Comparison of ENCODE assay signal across 15 cellular contexts in genomic region chr4:161991811-161992210, GRCh38.
DNase-seq lines count a peak whose midpoint lies in the region; ATAC-seq and TF ChIP-seq lines count a peak whose summit lies in the region.
"Had no signal": no experiment of that assay in that cellular context is flagged by ENCODE, and none has a peak within 500 bp of the region (broad histone marks: within the 10 kb centered on the region; RNA-seq: fewer than 3 reads in every experiment).

No MANE protein-coding gene starts in this region.

- CTCF ChIA-PET in PC-9 (lab: Charles Lee): no interaction called here

- H3K9me2 ChIP-seq in GM23338 (ENCODE audit: insufficient read depth) (no peaks in the 10 kb centered on the region), PC-9 (ENCODE audit: insufficient read depth) (no peaks in the 10 kb centered on the region)

- H3K27me3 ChIP-seq in GM23338 (ENCODE audit: insufficient read depth): no peaks in the 10 kb centered on the region
- H3K27me3 ChIP-seq in PC-9 (ENCODE audit: insufficient read depth, low read depth): no peaks in the 10 kb centered on the region
- H3K27me3 ChIP-seq: BLaER1 treated with 17β-estradiol and CSF1 and Interleukin-3, amounts not matched to agents 10 nM and 100 nM had no signal

- H3K4me3 Mint-ChIP-seq in GM23338: no peak overlapping the region
- no peak overlapping the region for H3K4me3 Mint-ChIP-seq in progenitor cell of endocrine pancreas (ENCODE audit: low read depth)
- no peak overlapping the region for H3K4me3 Mint-ChIP-seq in T-helper 17 cell
- H3K4me3 Mint-ChIP-seq: CD4-positive, CD25-positive, alpha-beta regulatory T cell; HFFc6 had no signal

- BruUV-seq in PC-9 (replicated peaks; lab: Mats Ljungman, UMichigan): no TSS peak

- peak overlapping the region; percentile 31; the same call in 1 of the 2 replicates for H3K4me2 ChIP-seq in GM23338
- H3K4me2 ChIP-seq in PC-9: no peak overlapping the region
- H3K4me2 ChIP-seq: BLaER1 treated with 17β-estradiol and CSF1 and Interleukin-3, amounts not matched to agents 10 nM and 100 nM had no signal

- POLR2A ChIA-PET in PC-9 (lab: Charles Lee; ENCODE audit: unreplicated experiment): no interaction called here

- H3K4me1 Mint-ChIP-seq in GM23338: peaks cover 42% of the 10 kb centered on the region
- H3K4me1 Mint-ChIP-seq in progenitor cell of endocrine pancreas (ENCODE audit: low read depth): peaks cover 10% of the 10 kb centered on the region
- H3K4me1 Mint-ChIP-seq in T-helper 17 cell: no peaks in the 10 kb centered on the region
- H3K4me1 Mint-ChIP-seq: CD4-positive, CD25-positive, alpha-beta regulatory T cell had no signal

- ATAC-seq in GM23338 (peak; percentile 35; the same call in 2 of the 3 replicates), T-helper 17 cell (no peak)
- ATAC-seq: GM12878 had no signal

- H3K4me1 ChIP-seq in GM23338 (ENCODE audit: insufficient read depth) (peaks cover 37% of the 10 kb centered on the region), PC-9 (replicated peaks; ENCODE audit: insufficient read depth) (no peaks in the 10 kb centered on the region)
- H3K4me1 ChIP-seq: BLaER1 treated with 17β-estradiol and CSF1 and Interleukin-3, amounts not matched to agents 10 nM and 100 nM had no signal

- H3F3A ChIP-seq in GM23338 (replicated peaks; ENCODE audit: low read depth): no peaks in the 10 kb centered on the region
- H3F3A ChIP-seq in PC-9 (ENCODE audit: insufficient read depth, low read depth): no peaks in the 10 kb centered on the region

- TF ChIP-seq CTCF in GM23338 (conservative IDR thresholded peaks at IDR 0.05; ENCODE audit: low read depth in 2 of 2): no peak
- no peak for TF ChIP-seq CTCF in PC-9 (conservative IDR thresholded peaks at IDR 0.05)
- TF ChIP-seq CTCF in progenitor cell of endocrine pancreas (IDR thresholded peaks at IDR 0.05; ENCODE audit: unreplicated experiment): no peak

- H3K27me3 Mint-ChIP-seq in GM23338 (ENCODE audit: insufficient read depth, low read depth, poor library complexity): no peaks in the 10 kb centered on the region
- H3K27me3 Mint-ChIP-seq in progenitor cell of endocrine pancreas: no peaks in the 10 kb centered on the region
- no peaks in the 10 kb centered on the region for H3K27me3 Mint-ChIP-seq in T-helper 17 cell
- H3K27me3 Mint-ChIP-seq: CD4-positive, CD25-positive, alpha-beta regulatory T cell had no signal

- intact Hi-C loops in PC-9 (cut with micrococcal nuclease; ENCODE audit: unreplicated experiment): no loop called here

- H3K79me2 ChIP-seq in GM23338 (replicated peaks; ENCODE audit: insufficient read depth) (no peaks in the 10 kb centered on the region), PC-9 (ENCODE audit: low read depth) (no peaks in the 10 kb centered on the region)

- H4K20me1 ChIP-seq in GM23338 (replicated peaks; ENCODE audit: insufficient read depth) (no peaks in the 10 kb centered on the region), PC-9 (ENCODE audit: insufficient read depth) (no peaks in the 10 kb centered on the region)
- H4K20me1 ChIP-seq: BLaER1 treated with 17β-estradiol and CSF1 and Interleukin-3, amounts not matched to agents 10 nM and 100 nM had no signal

- H3K36me3 Mint-ChIP-seq in GM23338 (ENCODE audit: low read depth) (no peaks in the 10 kb centered on the region), progenitor cell of endocrine pancreas (ENCODE audit: insufficient read depth) (no peaks in the 10 kb centered on the region), T-helper 17 cell (ENCODE audit: low read depth) (no peaks in the 10 kb centered on the region)
- H3K36me3 Mint-ChIP-seq: CD4-positive, CD25-positive, alpha-beta regulatory T cell had no signal

- H3K27ac Mint-ChIP-seq in GM23338: peak overlapping the region; percentile 40
- H3K27ac Mint-ChIP-seq in progenitor cell of endocrine pancreas: peak overlapping the region; percentile 36
- no peak overlapping the region for H3K27ac Mint-ChIP-seq in T-helper 17 cell
- H3K27ac Mint-ChIP-seq: CD4-positive, CD25-positive, alpha-beta regulatory T cell; HFFc6 had no signal

- H3K4me3 ChIP-seq in GM23338 (no peak overlapping the region), PC-9 (no peak overlapping the region)
- H3K4me3 ChIP-seq: BLaER1 treated with 17β-estradiol and CSF1 and Interleukin-3, amounts not matched to agents 10 nM and 100 nM; GM12878 had no signal

- DNase-seq in GM23338 (ENCODE audit: low spot score) (peak; percentile 53), PC-9 (no peak), iPS DF 4.7 (ENCODE audit: extremely low read depth, low spot score) (peak; percentile 22), progenitor cell of endocrine pancreas (ENCODE audit: low spot score, unreplicated experiment) (no peak), T-helper 17 cell (no peak), putamen (ENCODE audit: low spot score) (no peak), H4 (ENCODE audit: low spot score) (no peak)
- DNase-seq: ACHN; Calu3; CD4-positive, CD25-positive, alpha-beta regulatory T cell; DMS 273 treated with DMSO at 0.1 percent for 48 hours; HCEC 1CT; HFFc6 had no signal

- H3K9me3 Mint-ChIP-seq in GM23338: no peaks in the 10 kb centered on the region; the same call in 2 of the 3 replicates
- H3K9me3 Mint-ChIP-seq in progenitor cell of endocrine pancreas (ENCODE audit: low read depth): peaks cover 3% of the 10 kb centered on the region

- 0 out of 2 replicates have a peak overlapping the region, but pooled peaks have one; percentile 21 for H3K27ac ChIP-seq in GM23338 (ENCODE audit: low read depth)
- H3K27ac ChIP-seq in PC-9: no peak overlapping the region
- H3K27ac ChIP-seq: BLaER1 treated with 17β-estradiol and CSF1 and Interleukin-3, amounts not matched to agents 10 nM and 100 nM had no signal

- H3K9me3 ChIP-seq in PC-9 (ENCODE audit: insufficient read depth, low read depth) (no peaks in the 10 kb centered on the region), T-helper 17 cell (ENCODE audit: control insufficient read depth, low read length, poor library complexity, severe bottlenecking) (no peaks in the 10 kb centered on the region)
- H3K9me3 ChIP-seq: BLaER1 treated with 17β-estradiol and CSF1 and Interleukin-3, amounts not matched to agents 10 nM and 100 nM had no signal

- peak overlapping the region; percentile 49; the same call in 1 of the 2 replicates for H2AFZ ChIP-seq in GM23338
- H2AFZ ChIP-seq in PC-9: 0 out of 2 replicates have a peak overlapping the region, but pooled peaks have one; percentile 22

- H3K36me3 ChIP-seq in GM23338 (ENCODE audit: insufficient read depth) (no peaks in the 10 kb centered on the region), PC-9 (ENCODE audit: low read depth) (no peaks in the 10 kb centered on the region)
- H3K36me3 ChIP-seq: BLaER1 treated with 17β-estradiol and CSF1 and Interleukin-3, amounts not matched to agents 10 nM and 100 nM had no signal

TF ChIP-seq in GM23338, 12 proteins besides CTCF, POLR2A, EP300 and RAD21:
- TF ChIP-seq EZH2 (IDR thresholded peaks at IDR 0.05; ENCODE audit: low read depth, unreplicated experiment): no peak

Comparison
In these comparisons a context has a peak if more than half of its experiments do, and no peak if none do; other contexts are left out.
1. DNase-seq: peak in GM23338 (single experiment) and iPS DF 4.7 (single experiment); none in PC-9 (0 of 2), progenitor cell of endocrine pancreas (single experiment), T-helper 17 cell (0 of 3), putamen (single experiment) and H4 (single experiment).